Comparison of ENCODE assay signal across 1 cellular context in genomic region chr1:202857136-202857610, GRCh38.
A peak's percentile ranks its signal among the peaks of the same experiment; 100 is the strongest.
TF ChIP-seq lines count a peak whose summit lies in the region.

No MANE protein-coding gene starts in this region.

TF ChIP-seq in HepG2, 621 proteins besides CTCF, POLR2A, EP300 and RAD21 (continued from another document and continues in another):
- TF ChIP-seq, protein P1, sequence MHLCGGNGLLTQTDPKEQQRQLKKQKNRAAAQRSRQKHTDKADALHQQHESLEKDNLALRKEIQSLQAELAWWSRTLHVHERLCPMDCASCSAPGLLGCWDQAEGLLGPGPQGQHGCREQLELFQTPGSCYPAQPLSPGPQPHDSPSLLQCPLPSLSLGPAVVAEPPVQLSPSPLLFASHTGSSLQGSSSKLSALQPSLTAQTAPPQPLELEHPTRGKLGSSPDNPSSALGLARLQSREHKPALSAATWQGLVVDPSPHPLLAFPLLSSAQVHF (CRISPR knock-in tag; IDR thresholded peaks at IDR 0.05) = no peak
- TF ChIP-seq SIN3B (IDR thresholded peaks at IDR 0.05; ENCODE audit: low read length) (no peak), ZNF441 (CRISPR knock-in tag; IDR thresholded peaks at IDR 0.05; ENCODE audit: borderline replicate concordance) (0 out of 2 replicates have a peak, but pooled peaks have one; percentile 46), HDAC1 (CRISPR knock-in tag; IDR thresholded peaks at IDR 0.05) (no peak), MAF1 (CRISPR knock-in tag; IDR thresholded peaks at IDR 0.05; ENCODE audit: borderline replicate concordance) (peak; percentile 38; the same call in 1 of the 2 replicates), KLF9 (CRISPR knock-in tag; IDR thresholded peaks at IDR 0.05; ENCODE audit: low read depth) (no peak), ATF7-NPFF (CRISPR knock-in tag; IDR thresholded peaks at IDR 0.05; ENCODE audit: low read depth) (no peak), SOX5 (CRISPR knock-in tag; IDR thresholded peaks at IDR 0.05; ENCODE audit: borderline replicate concordance) (no peak), ZNF549 (CRISPR knock-in tag; IDR thresholded peaks at IDR 0.05) (no peak), KLF11 (CRISPR knock-in tag; IDR thresholded peaks at IDR 0.05) (no peak), ZNF24 (IDR thresholded peaks at IDR 0.05) (no peak), ZNF253 (CRISPR knock-in tag; IDR thresholded peaks at IDR 0.05; ENCODE audit: borderline replicate concordance) (no peak), ATM (IDR thresholded peaks at IDR 0.05; ENCODE audit: borderline replicate concordance) (no peak), ASH2L (IDR thresholded peaks at IDR 0.05; ENCODE audit: insufficient read length, low read depth, low read length) (no peak), ZNF616 (CRISPR knock-in tag; IDR thresholded peaks at IDR 0.05; ENCODE audit: low read depth) (no peak), ZBTB43 (CRISPR knock-in tag; conservative IDR thresholded peaks at IDR 0.05) (peak; percentile 63; the same call in 1 of the 2 replicates), ATAD3A (CRISPR knock-in tag; IDR thresholded peaks at IDR 0.05) (no peak), FLYWCH1 (CRISPR knock-in tag; IDR thresholded peaks at IDR 0.05) (no peak), AKAP8 (CRISPR knock-in tag; IDR thresholded peaks at IDR 0.05) (no peak), ZNF784 (CRISPR knock-in tag; IDR thresholded peaks at IDR 0.05; ENCODE audit: borderline replicate concordance) (no peak), ZNF432 (CRISPR knock-in tag; IDR thresholded peaks at IDR 0.05; ENCODE audit: borderline replicate concordance) (no peak), ZNF615 (CRISPR knock-in tag; IDR thresholded peaks at IDR 0.05; ENCODE audit: borderline replicate concordance) (no peak), GTF3A (CRISPR knock-in tag; conservative IDR thresholded peaks at IDR 0.05) (no peak), RBM39 (IDR thresholded peaks at IDR 0.05; ENCODE audit: low read depth, low read length, poor library complexity, severe bottlenecking) (no peak), SRSF9 (IDR thresholded peaks at IDR 0.05; ENCODE audit: borderline replicate concordance, insufficient read depth, low read depth, low read length, poor library complexity, severe bottlenecking) (no peak), ZBTB38 (CRISPR knock-in tag; IDR thresholded peaks at IDR 0.05) (no peak), ZNF773 (CRISPR knock-in tag; IDR thresholded peaks at IDR 0.05; ENCODE audit: borderline replicate concordance) (no peak), ZFP41 (CRISPR knock-in tag; IDR thresholded peaks at IDR 0.05; ENCODE audit: borderline replicate concordance) (no peak), ZNF335 (CRISPR knock-in tag; IDR thresholded peaks at IDR 0.05) (no peak), ARNT (IDR thresholded peaks at IDR 0.05) (no peak), JUND (CRISPR knock-in tag; IDR thresholded peaks at IDR 0.05) (no peak), BRCA1 (CRISPR knock-in tag; IDR thresholded peaks at IDR 0.05) (no peak), AGO2 (optimal IDR thresholded peaks at IDR 0.05; ENCODE audit: low read depth, low read length) (no peak), CSRNP1 (CRISPR knock-in tag; IDR thresholded peaks at IDR 0.05) (no peak), RFX5 (IDR thresholded peaks at IDR 0.05; ENCODE audit: low read depth, low read length) (no peak), MEF2D (CRISPR knock-in tag; IDR thresholded peaks at IDR 0.05) (no peak), TBX2 (CRISPR knock-in tag; IDR thresholded peaks at IDR 0.05; ENCODE audit: borderline replicate concordance) (0 out of 2 replicates have a peak, but pooled peaks have one; percentile 18)
- TF ChIP-seq, protein P2, sequence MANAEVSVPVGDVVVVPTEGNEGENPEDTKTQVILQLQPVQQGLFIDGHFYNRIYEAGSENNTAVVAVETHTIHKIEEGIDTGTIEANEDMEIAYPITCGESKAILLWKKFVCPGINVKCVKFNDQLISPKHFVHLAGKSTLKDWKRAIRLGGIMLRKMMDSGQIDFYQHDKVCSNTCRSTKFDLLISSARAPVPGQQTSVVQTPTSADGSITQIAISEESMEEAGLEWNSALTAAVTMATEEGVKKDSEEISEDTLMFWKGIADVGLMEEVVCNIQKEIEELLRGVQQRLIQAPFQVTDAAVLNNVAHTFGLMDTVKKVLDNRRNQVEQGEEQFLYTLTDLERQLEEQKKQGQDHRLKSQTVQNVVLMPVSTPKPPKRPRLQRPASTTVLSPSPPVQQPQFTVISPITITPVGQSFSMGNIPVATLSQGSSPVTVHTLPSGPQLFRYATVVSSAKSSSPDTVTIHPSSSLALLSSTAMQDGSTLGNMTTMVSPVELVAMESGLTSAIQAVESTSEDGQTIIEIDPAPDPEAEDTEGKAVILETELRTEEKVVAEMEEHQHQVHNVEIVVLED (CRISPR knock-in tag; IDR thresholded peaks at IDR 0.05; ENCODE audit: borderline replicate concordance) = no peak
- TF ChIP-seq, protein P3, sequence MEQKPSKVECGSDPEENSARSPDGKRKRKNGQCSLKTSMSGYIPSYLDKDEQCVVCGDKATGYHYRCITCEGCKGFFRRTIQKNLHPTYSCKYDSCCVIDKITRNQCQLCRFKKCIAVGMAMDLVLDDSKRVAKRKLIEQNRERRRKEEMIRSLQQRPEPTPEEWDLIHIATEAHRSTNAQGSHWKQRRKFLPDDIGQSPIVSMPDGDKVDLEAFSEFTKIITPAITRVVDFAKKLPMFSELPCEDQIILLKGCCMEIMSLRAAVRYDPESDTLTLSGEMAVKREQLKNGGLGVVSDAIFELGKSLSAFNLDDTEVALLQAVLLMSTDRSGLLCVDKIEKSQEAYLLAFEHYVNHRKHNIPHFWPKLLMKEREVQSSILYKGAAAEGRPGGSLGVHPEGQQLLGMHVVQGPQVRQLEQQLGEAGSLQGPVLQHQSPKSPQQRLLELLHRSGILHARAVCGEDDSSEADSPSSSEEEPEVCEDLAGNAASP (CRISPR knock-in tag; IDR thresholded peaks at IDR 0.05; ENCODE audit: borderline replicate concordance) = no peak
- TF ChIP-seq, protein P4, sequence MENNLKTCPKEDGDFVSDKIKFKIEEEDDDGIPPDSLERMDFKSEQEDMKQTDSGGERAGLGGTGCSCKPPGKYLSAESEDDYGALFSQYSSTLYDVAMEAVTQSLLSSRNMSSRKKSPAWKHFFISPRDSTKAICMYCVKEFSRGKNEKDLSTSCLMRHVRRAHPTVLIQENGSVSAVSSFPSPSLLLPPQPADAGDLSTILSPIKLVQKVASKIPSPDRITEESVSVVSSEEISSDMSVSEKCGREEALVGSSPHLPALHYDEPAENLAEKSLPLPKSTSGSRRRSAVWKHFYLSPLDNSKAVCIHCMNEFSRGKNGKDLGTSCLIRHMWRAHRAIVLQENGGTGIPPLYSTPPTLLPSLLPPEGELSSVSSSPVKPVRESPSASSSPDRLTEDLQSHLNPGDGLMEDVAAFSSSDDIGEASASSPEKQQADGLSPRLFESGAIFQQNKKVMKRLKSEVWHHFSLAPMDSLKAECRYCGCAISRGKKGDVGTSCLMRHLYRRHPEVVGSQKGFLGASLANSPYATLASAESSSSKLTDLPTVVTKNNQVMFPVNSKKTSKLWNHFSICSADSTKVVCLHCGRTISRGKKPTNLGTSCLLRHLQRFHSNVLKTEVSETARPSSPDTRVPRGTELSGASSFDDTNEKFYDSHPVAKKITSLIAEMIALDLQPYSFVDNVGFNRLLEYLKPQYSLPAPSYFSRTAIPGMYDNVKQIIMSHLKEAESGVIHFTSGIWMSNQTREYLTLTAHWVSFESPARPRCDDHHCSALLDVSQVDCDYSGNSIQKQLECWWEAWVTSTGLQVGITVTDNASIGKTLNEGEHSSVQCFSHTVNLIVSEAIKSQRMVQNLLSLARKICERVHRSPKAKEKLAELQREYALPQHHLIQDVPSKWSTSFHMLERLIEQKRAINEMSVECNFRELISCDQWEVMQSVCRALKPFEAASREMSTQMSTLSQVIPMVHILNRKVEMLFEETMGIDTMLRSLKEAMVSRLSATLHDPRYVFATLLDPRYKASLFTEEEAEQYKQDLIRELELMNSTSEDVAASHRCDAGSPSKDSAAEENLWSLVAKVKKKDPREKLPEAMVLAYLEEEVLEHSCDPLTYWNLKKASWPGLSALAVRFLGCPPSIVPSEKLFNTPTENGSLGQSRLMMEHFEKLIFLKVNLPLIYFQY (CRISPR knock-in tag; IDR thresholded peaks at IDR 0.05; ENCODE audit: borderline replicate concordance) = no peak
- TF ChIP-seq, protein P5, sequence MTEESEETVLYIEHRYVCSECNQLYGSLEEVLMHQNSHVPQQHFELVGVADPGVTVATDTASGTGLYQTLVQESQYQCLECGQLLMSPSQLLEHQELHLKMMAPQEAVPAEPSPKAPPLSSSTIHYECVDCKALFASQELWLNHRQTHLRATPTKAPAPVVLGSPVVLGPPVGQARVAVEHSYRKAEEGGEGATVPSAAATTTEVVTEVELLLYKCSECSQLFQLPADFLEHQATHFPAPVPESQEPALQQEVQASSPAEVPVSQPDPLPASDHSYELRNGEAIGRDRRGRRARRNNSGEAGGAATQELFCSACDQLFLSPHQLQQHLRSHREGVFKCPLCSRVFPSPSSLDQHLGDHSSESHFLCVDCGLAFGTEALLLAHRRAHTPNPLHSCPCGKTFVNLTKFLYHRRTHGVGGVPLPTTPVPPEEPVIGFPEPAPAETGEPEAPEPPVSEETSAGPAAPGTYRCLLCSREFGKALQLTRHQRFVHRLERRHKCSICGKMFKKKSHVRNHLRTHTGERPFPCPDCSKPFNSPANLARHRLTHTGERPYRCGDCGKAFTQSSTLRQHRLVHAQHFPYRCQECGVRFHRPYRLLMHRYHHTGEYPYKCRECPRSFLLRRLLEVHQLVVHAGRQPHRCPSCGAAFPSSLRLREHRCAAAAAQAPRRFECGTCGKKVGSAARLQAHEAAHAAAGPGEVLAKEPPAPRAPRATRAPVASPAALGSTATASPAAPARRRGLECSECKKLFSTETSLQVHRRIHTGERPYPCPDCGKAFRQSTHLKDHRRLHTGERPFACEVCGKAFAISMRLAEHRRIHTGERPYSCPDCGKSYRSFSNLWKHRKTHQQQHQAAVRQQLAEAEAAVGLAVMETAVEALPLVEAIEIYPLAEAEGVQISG (CRISPR knock-in tag; IDR thresholded peaks at IDR 0.05) = peak; percentile 36; the same call in 1 of the 2 replicates
- TF ChIP-seq, protein P6, sequence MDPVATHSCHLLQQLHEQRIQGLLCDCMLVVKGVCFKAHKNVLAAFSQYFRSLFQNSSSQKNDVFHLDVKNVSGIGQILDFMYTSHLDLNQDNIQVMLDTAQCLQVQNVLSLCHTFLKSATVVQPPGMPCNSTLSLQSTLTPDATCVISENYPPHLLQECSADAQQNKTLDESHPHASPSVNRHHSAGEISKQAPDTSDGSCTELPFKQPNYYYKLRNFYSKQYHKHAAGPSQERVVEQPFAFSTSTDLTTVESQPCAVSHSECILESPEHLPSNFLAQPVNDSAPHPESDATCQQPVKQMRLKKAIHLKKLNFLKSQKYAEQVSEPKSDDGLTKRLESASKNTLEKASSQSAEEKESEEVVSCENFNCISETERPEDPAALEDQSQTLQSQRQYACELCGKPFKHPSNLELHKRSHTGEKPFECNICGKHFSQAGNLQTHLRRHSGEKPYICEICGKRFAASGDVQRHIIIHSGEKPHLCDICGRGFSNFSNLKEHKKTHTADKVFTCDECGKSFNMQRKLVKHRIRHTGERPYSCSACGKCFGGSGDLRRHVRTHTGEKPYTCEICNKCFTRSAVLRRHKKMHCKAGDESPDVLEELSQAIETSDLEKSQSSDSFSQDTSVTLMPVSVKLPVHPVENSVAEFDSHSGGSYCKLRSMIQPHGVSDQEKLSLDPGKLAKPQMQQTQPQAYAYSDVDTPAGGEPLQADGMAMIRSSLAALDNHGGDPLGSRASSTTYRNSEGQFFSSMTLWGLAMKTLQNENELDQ (CRISPR knock-in tag; IDR thresholded peaks at IDR 0.05; ENCODE audit: borderline replicate concordance) = no peak
- TF ChIP-seq, protein P7, sequence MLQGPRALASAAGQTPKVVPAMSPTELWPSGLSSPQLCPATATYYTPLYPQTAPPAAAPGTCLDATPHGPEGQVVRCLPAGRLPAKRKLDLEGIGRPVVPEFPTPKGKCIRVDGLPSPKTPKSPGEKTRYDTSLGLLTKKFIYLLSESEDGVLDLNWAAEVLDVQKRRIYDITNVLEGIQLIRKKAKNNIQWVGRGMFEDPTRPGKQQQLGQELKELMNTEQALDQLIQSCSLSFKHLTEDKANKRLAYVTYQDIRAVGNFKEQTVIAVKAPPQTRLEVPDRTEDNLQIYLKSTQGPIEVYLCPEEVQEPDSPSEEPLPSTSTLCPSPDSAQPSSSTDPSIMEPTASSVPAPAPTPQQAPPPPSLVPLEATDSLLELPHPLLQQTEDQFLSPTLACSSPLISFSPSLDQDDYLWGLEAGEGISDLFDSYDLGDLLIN (CRISPR knock-in tag; IDR thresholded peaks at IDR 0.05; ENCODE audit: borderline replicate concordance) = no peak
- TF ChIP-seq, protein P8, sequence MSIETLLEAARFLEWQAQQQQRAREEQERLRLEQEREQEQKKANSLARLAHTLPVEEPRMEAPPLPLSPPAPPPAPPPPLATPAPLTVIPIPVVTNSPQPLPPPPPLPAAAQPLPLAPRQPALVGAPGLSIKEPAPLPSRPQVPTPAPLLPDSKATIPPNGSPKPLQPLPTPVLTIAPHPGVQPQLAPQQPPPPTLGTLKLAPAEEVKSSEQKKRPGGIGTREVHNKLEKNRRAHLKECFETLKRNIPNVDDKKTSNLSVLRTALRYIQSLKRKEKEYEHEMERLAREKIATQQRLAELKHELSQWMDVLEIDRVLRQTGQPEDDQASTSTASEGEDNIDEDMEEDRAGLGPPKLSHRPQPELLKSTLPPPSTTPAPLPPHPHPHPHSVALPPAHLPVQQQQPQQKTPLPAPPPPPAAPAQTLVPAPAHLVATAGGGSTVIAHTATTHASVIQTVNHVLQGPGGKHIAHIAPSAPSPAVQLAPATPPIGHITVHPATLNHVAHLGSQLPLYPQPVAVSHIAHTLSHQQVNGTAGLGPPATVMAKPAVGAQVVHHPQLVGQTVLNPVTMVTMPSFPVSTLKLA (IDR thresholded peaks at IDR 0.05) = no peak
